In the genomic region with DNA sequence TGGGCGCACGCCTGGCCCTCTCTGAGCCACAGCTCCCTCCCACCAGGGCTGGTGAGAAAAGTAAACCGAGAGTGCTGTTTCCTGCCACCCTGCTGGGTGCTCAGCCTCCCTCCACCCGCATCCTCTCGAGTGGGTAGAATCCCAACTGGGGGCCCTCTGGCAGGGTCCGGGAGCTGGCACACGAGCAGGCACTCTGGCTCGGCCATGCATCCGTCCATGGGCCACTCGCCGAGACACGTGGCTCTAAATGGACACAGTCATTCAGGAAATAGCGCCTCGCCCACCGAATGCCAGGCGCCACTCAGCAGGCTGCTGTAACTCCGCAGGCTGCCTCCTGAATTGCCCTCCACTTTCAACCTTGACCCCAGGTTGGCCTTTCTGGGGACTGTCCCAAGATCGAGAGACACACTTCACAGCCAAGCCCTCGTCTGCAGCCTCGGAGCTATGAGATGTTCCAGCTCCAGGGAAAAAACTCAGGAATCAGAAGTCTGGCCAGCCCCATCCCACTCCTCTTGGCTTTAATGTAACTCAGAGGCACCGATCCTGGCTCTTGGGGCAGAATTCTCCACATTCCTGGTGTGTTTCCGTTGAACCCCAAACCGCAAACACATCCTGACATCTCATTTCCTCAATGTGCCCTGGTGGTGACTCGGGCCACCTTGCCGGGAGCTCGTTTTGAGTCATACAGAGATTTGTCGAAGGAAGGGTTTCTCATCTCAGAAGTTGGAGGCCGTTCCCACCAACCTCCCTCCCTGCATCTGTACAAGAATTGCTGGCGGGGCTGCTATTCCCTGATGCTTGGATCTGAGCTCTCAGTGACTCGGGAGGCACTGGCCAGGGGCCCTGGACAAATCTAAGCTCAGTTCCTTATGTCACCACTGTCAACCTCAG, we compare ENCODE assay signal across 8 cellular contexts.
DNase-seq lines count a peak whose midpoint lies in the region; TF ChIP-seq lines count a peak whose summit lies in the region.

No MANE protein-coding gene starts in this region.

- no peak for TF ChIP-seq CTCF in GM10248 (IDR thresholded peaks at IDR 0.05; ENCODE audit: control extremely low read depth, extremely low read depth, low read depth, missing control alignments)

- peak overlapping the region; percentile 71 for H3K4me3 Mint-ChIP-seq in activated naive CD4-positive, alpha-beta T cell treated with anti-CD3 and anti-CD28 coated beads, Interleukin-2, amount 10 ng/mL, durations not matched to agents 7 days and 5 days

- peaks cover 4% of the 10 kb centered on the region for H3K36me3 Mint-ChIP-seq in activated naive CD4-positive, alpha-beta T cell treated with anti-CD3 and anti-CD28 coated beads, Interleukin-2, amount 10 ng/mL, durations not matched to agents 7 days and 5 days

- H3K27me3 Mint-ChIP-seq in activated naive CD4-positive, alpha-beta T cell treated with anti-CD3 and anti-CD28 coated beads, Interleukin-2, amount 10 ng/mL, durations not matched to agents 7 days and 5 days: peaks cover 14% of the 10 kb centered on the region

- H3K27ac Mint-ChIP-seq in activated naive CD4-positive, alpha-beta T cell treated with anti-CD3 and anti-CD28 coated beads, Interleukin-2, amount 10 ng/mL, durations not matched to agents 7 days and 5 days: peak overlapping the region; percentile 89

- peaks cover 3% of the 10 kb centered on the region for H3K9me3 Mint-ChIP-seq in activated naive CD4-positive, alpha-beta T cell treated with anti-CD3 and anti-CD28 coated beads, Interleukin-2, amount 10 ng/mL, durations not matched to agents 7 days and 5 days

- DNase-seq in GM10248 (ENCODE audit: extremely low spot score) (peak; percentile 68), NOMO-1 treated with DMSO at 0.1 percent for 48 hours (lab: John Stamatoyannopoulos, UW; ENCODE audit: unreplicated experiment) (peak; percentile 69), iris pigment epithelial cell (ENCODE audit: low read depth) (peak; percentile 90), COLO829 (ENCODE audit: low spot score) (no peak), NCI-H187 treated with DMSO at 0.1 percent for 48 hours (lab: John Stamatoyannopoulos, UW) (no peak), NCI-H345 treated with DMSO at 0.1 percent for 48 hours (lab: John Stamatoyannopoulos, UW; ENCODE audit: unreplicated experiment) (no peak)
- DNase-seq in activated naive CD4-positive, alpha-beta T cell treated with anti-CD3 and anti-CD28 coated beads, Interleukin-2, amount 10 ng/mL, durations not matched to agents 7 days and 5 days: peak; percentile 76
- DNase-seq in stimulated activated CD8-positive, alpha-beta memory T cell treated with anti-CD3 and anti-CD28 coated beads, Interleukin-15, amount 100 ng/mL, for 48 hours (ENCODE audit: low read depth in 2 of 2): peak; percentile 49 to 62

- CTCF ChIA-PET in GM10248 (lab: Yijun Ruan, JAX): interaction anchor here (1.0 to 2.1 kb wide), 6 partner anchors 8 to 103 kb away, joined by 3 to 10 read pairs (median 4); no protein-coding TSS in a partner anchor
- CTCF ChIA-PET in activated naive CD4-positive, alpha-beta T cell treated with anti-CD3 and anti-CD28 coated beads, Interleukin-2, amount 10 ng/mL, durations not matched to agents 7 days and 5 days (lab: Charles Lee): interaction anchor here (0.8 to 1.9 kb wide), 10 partner anchors 10 to 90 kb away, joined by 3 to 10 read pairs (median 4); no protein-coding TSS in a partner anchor

- peaks cover 70% of the 10 kb centered on the region for H3K4me1 Mint-ChIP-seq in activated naive CD4-positive, alpha-beta T cell treated with anti-CD3 and anti-CD28 coated beads, Interleukin-2, amount 10 ng/mL, durations not matched to agents 7 days and 5 days

- POLR2A ChIA-PET in GM10248 (lab: Yijun Ruan, JAX): interaction anchor here (0.6 to 1.4 kb wide), 3 partner anchors 14 to 87 kb away, joined by 3 to 16 read pairs (median 8); a partner anchor contains a TSS

Comparison
In these comparisons a context has a peak if more than half of its experiments do, and no peak if none do; other contexts are left out.
1. DNase-seq: peak in GM10248 (single experiment), NOMO-1 treated with DMSO at 0.1 percent for 48 hours (single experiment), activated naive CD4-positive, alpha-beta T cell treated with anti-CD3 and anti-CD28 coated beads, Interleukin-2, amount 10 ng/mL, durations not matched to agents 7 days and 5 days (single experiment), iris pigment epithelial cell (single experiment) and stimulated activated CD8-positive, alpha-beta memory T cell treated with anti-CD3 and anti-CD28 coated beads, Interleukin-15, amount 100 ng/mL, for 48 hours (2 of 2); none in COLO829 (single experiment), NCI-H187 treated with DMSO at 0.1 percent for 48 hours (single experiment) and NCI-H345 treated with DMSO at 0.1 percent for 48 hours (single experiment).